In the genomic region with DNA sequence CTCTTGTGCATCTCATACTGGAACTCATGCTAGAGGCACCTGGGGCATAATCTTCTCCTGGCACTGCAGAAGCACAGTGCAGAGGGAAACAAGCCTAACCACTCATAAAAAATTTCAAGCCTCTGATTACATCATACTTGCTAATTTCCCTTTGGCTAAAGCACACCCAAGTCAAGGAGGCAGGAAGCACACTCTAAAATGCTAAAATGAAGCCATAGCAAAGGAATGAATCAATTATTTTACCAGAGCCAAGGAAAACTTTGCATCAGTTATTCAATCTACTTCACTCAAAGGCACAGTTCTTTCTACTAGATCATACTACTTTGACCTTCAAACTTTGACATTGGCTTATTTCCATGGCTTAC, we compare ENCODE assay signal across 1 cellular context.
TF ChIP-seq lines count a peak whose summit lies in the region.

No MANE protein-coding gene starts in this region.

TF ChIP-seq in HEK293, 187 proteins besides CTCF, POLR2A, EP300 and RAD21 (continued from another document):
- TF ChIP-seq ZSCAN30 (tag by site-specific recombination; IDR thresholded peaks at IDR 0.05) (peak; percentile 29; the same call in 1 of the 2 replicates), ZNF747 (tag by site-specific recombination; IDR thresholded peaks at IDR 0.05) (no peak), ZNF19 (tag by site-specific recombination; IDR thresholded peaks at IDR 0.05; ENCODE audit: low read depth) (no peak), GLI2 (tag by site-specific recombination; IDR thresholded peaks at IDR 0.05; ENCODE audit: borderline replicate concordance, low read depth) (no peak), TCF7L2 (IDR thresholded peaks at IDR 0.05; ENCODE audit: borderline replicate concordance, low read depth, low read length) (no peak), MEIS1 (CRISPR knock-in tag; IDR thresholded peaks at IDR 0.05; ENCODE audit: borderline replicate concordance) (no peak), ZNF558 (tag by site-specific recombination; IDR thresholded peaks at IDR 0.05) (no peak), ZNF24 (tag by site-specific recombination; IDR thresholded peaks at IDR 0.05) (peak; percentile 85; the same call in 1 of the 2 replicates), ZNF677 (tag by site-specific recombination; IDR thresholded peaks at IDR 0.05) (no peak), ZNF366 (tag by site-specific recombination; conservative IDR thresholded peaks at IDR 0.05) (no peak), ZNF416 (tag by site-specific recombination; IDR thresholded peaks at IDR 0.05) (no peak), ZNF266 (tag by site-specific recombination; IDR thresholded peaks at IDR 0.05; ENCODE audit: low read depth) (no peak), SCRT2 (tag by site-specific recombination; IDR thresholded peaks at IDR 0.05) (no peak), ZNF146 (tag by site-specific recombination; IDR thresholded peaks at IDR 0.05) (no peak)
- TF ChIP-seq, protein P1, sequence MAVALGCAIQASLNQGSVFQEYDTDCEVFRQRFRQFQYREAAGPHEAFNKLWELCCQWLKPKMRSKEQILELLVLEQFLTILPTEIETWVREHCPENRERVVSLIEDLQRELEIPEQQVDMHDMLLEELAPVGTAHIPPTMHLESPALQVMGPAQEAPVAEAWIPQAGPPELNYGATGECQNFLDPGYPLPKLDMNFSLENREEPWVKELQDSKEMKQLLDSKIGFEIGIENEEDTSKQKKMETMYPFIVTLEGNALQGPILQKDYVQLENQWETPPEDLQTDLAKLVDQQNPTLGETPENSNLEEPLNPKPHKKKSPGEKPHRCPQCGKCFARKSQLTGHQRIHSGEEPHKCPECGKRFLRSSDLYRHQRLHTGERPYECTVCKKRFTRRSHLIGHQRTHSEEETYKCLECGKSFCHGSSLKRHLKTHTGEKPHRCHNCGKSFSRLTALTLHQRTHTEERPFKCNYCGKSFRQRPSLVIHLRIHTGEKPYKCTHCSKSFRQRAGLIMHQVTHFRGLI (tag by site-specific recombination; IDR thresholded peaks at IDR 0.05): no peak
- TF ChIP-seq, protein P2, sequence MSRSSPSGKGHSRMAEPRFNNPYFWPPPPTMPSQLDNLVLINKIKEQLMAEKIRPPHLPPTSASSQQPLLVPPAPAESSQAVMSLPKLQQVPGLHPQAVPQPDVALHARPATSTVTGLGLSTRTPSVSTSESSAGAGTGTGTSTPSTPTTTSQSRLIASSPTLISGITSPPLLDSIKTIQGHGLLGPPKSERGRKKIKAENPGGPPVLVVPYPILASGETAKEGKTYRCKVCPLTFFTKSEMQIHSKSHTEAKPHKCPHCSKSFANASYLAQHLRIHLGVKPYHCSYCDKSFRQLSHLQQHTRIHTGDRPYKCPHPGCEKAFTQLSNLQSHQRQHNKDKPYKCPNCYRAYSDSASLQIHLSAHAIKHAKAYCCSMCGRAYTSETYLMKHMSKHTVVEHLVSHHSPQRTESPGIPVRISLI (tag by site-specific recombination; IDR thresholded peaks at IDR 0.05): 0 out of 2 replicates have a peak, but pooled peaks have one; percentile 30
- TF ChIP-seq, protein P3, sequence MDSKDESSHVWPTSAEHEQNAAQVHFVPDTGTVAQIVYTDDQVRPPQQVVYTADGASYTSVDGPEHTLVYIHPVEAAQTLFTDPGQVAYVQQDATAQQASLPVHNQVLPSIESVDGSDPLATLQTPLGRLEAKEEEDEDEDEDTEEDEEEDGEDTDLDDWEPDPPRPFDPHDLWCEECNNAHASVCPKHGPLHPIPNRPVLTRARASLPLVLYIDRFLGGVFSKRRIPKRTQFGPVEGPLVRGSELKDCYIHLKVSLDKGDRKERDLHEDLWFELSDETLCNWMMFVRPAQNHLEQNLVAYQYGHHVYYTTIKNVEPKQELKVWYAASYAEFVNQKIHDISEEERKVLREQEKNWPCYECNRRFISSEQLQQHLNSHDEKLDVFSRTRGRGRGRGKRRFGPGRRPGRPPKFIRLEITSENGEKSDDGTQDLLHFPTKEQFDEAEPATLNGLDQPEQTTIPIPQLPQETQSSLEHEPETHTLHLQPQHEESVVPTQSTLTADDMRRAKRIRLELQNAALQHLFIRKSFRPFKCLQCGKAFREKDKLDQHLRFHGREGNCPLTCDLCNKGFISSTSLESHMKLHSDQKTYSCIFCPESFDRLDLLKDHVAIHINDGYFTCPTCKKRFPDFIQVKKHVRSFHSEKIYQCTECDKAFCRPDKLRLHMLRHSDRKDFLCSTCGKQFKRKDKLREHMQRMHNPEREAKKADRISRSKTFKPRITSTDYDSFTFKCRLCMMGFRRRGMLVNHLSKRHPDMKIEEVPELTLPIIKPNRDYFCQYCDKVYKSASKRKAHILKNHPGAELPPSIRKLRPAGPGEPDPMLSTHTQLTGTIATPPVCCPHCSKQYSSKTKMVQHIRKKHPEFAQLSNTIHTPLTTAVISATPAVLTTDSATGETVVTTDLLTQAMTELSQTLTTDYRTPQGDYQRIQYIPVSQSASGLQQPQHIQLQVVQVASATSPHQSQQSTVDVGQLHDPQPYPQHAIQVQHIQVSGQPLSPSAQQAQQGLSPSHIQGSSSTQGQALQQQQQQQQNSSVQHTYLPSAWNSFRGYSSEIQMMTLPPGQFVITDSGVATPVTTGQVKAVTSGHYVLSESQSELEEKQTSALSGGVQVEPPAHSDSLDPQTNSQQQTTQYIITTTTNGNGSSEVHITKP (tag by site-specific recombination; IDR thresholded peaks at IDR 0.05): 0 out of 2 replicates have a peak, but pooled peaks have one; percentile 21
- TF ChIP-seq, protein P4, sequence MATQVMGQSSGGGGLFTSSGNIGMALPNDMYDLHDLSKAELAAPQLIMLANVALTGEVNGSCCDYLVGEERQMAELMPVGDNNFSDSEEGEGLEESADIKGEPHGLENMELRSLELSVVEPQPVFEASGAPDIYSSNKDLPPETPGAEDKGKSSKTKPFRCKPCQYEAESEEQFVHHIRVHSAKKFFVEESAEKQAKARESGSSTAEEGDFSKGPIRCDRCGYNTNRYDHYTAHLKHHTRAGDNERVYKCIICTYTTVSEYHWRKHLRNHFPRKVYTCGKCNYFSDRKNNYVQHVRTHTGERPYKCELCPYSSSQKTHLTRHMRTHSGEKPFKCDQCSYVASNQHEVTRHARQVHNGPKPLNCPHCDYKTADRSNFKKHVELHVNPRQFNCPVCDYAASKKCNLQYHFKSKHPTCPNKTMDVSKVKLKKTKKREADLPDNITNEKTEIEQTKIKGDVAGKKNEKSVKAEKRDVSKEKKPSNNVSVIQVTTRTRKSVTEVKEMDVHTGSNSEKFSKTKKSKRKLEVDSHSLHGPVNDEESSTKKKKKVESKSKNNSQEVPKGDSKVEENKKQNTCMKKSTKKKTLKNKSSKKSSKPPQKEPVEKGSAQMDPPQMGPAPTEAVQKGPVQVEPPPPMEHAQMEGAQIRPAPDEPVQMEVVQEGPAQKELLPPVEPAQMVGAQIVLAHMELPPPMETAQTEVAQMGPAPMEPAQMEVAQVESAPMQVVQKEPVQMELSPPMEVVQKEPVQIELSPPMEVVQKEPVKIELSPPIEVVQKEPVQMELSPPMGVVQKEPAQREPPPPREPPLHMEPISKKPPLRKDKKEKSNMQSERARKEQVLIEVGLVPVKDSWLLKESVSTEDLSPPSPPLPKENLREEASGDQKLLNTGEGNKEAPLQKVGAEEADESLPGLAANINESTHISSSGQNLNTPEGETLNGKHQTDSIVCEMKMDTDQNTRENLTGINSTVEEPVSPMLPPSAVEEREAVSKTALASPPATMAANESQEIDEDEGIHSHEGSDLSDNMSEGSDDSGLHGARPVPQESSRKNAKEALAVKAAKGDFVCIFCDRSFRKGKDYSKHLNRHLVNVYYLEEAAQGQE (tag by site-specific recombination; IDR thresholded peaks at IDR 0.05): no peak
- TF ChIP-seq, protein P5, sequence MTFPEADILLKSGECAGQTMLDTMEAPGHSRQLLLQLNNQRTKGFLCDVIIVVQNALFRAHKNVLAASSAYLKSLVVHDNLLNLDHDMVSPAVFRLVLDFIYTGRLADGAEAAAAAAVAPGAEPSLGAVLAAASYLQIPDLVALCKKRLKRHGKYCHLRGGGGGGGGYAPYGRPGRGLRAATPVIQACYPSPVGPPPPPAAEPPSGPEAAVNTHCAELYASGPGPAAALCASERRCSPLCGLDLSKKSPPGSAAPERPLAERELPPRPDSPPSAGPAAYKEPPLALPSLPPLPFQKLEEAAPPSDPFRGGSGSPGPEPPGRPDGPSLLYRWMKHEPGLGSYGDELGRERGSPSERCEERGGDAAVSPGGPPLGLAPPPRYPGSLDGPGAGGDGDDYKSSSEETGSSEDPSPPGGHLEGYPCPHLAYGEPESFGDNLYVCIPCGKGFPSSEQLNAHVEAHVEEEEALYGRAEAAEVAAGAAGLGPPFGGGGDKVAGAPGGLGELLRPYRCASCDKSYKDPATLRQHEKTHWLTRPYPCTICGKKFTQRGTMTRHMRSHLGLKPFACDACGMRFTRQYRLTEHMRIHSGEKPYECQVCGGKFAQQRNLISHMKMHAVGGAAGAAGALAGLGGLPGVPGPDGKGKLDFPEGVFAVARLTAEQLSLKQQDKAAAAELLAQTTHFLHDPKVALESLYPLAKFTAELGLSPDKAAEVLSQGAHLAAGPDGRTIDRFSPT (tag by site-specific recombination; IDR thresholded peaks at IDR 0.05): peak; percentile 55
TF ChIP-seq in HEK293: peak in this region for 10.
